13 cellular contexts compared by ENCODE assay signal in genomic region chr9:128802482-128802881, GRCh38. TPM values are rescaled to one million over a fixed set of nuclear protein-coding genes. Genes with fewer than 3 reads are reported as not detected.
DNase-seq lines count a peak whose midpoint lies in the region; ATAC-seq and TF ChIP-seq lines count a peak whose summit lies in the region.
"Had no signal": no experiment of that assay in that cellular context is flagged by ENCODE, and none has a peak within 500 bp of the region (broad histone marks: within the 10 kb centered on the region; RNA-seq: fewer than 3 reads in every experiment).

No MANE protein-coding gene starts in this region.

- DNase-seq in LNCaP clone FGC (ENCODE audit: low read depth): peak; percentile 60
- no peak for DNase-seq in glutamatergic neuron
- DNase-seq in stimulated activated naive B cell treated with anti-CD40 and anti-IgM and Interleukin-4, amounts not matched to agents 10 μg/mL and 1 μg/mL and 100 μg/mL, for 72 hours: no peak
- DNase-seq in T-helper 1 cell: no peak
- DNase-seq in NCI-H524 treated with DMSO at 0.1 percent for 48 hours (lab: John Stamatoyannopoulos, UW): no peak
- no peak for DNase-seq in 8988T
- DNase-seq: Calu3; CD8-positive, alpha-beta T cell; DMS79 treated with DMSO at 0.1 percent for 48 hours; GF-D8; H9 had no signal

- no peak overlapping the region for H3K4me3 ChIP-seq in LNCaP clone FGC (ENCODE audit: low read depth, low read length)
- H3K4me3 ChIP-seq: BLaER1 had no signal

- H3K27me3 Mint-ChIP-seq in glutamatergic neuron (ENCODE audit: unreplicated experiment): peaks cover 2% of the 10 kb centered on the region
- H3K27me3 Mint-ChIP-seq in stimulated activated naive B cell treated with anti-CD40 and anti-IgM and Interleukin-4, amounts not matched to agents 10 μg/mL and 1 μg/mL and 100 μg/mL, for 72 hours: no peaks in the 10 kb centered on the region

- peak overlapping the region; percentile 12 for H3K27ac Mint-ChIP-seq in glutamatergic neuron (ENCODE audit: unreplicated experiment)
- H3K27ac Mint-ChIP-seq in stimulated activated naive B cell treated with anti-CD40 and anti-IgM and Interleukin-4, amounts not matched to agents 10 μg/mL and 1 μg/mL and 100 μg/mL, for 72 hours: peak overlapping the region; percentile 65
- H3K27ac Mint-ChIP-seq: CD8-positive, alpha-beta T cell; H9 had no signal

- peak overlapping the region; percentile 19 for H3K27ac ChIP-seq in C4-2B
- H3K27ac ChIP-seq: BLaER1 had no signal

- no peak for ATAC-seq in stimulated activated naive B cell treated with anti-CD40 and anti-IgM and Interleukin-4, amounts not matched to agents 10 μg/mL and 1 μg/mL and 100 μg/mL, for 72 hours (replicated peaks)
- ATAC-seq: CD8-positive, alpha-beta T cell had no signal

- no peak for TF ChIP-seq CTCF in C4-2B (conservative IDR thresholded peaks at IDR 0.05)
- no peak for TF ChIP-seq CTCF in LNCaP clone FGC (IDR thresholded peaks at IDR 0.05; ENCODE audit: control insufficient read depth, extremely low read depth, insufficient read depth)
- no peak for TF ChIP-seq CTCF in glutamatergic neuron (IDR thresholded peaks at IDR 0.05; ENCODE audit: partially characterized antibody, unreplicated experiment)

- no peaks in the 10 kb centered on the region for H3K4me1 Mint-ChIP-seq in glutamatergic neuron (ENCODE audit: low read depth, unreplicated experiment)
- H3K4me1 Mint-ChIP-seq in stimulated activated naive B cell treated with anti-CD40 and anti-IgM and Interleukin-4, amounts not matched to agents 10 μg/mL and 1 μg/mL and 100 μg/mL, for 72 hours: peaks cover 1 to 11% of the 10 kb centered on the region in 2 donors
- H3K4me1 Mint-ChIP-seq: H9 had no signal

- H3K36me3 Mint-ChIP-seq in glutamatergic neuron (ENCODE audit: unreplicated experiment): no peaks in the 10 kb centered on the region
- H3K36me3 Mint-ChIP-seq in stimulated activated naive B cell treated with anti-CD40 and anti-IgM and Interleukin-4, amounts not matched to agents 10 μg/mL and 1 μg/mL and 100 μg/mL, for 72 hours: peaks cover 51 to 61% of the 10 kb centered on the region in 2 donors

- H3K9me3 Mint-ChIP-seq in glutamatergic neuron (ENCODE audit: unreplicated experiment): no peaks in the 10 kb centered on the region
- no peaks in the 10 kb centered on the region for H3K9me3 Mint-ChIP-seq in stimulated activated naive B cell treated with anti-CD40 and anti-IgM and Interleukin-4, amounts not matched to agents 10 μg/mL and 1 μg/mL and 100 μg/mL, for 72 hours
- H3K9me3 Mint-ChIP-seq: CD8-positive, alpha-beta T cell; H9 had no signal

- H3K4me3 Mint-ChIP-seq in glutamatergic neuron (ENCODE audit: unreplicated experiment): no peak overlapping the region
- H3K4me3 Mint-ChIP-seq in stimulated activated naive B cell treated with anti-CD40 and anti-IgM and Interleukin-4, amounts not matched to agents 10 μg/mL and 1 μg/mL and 100 μg/mL, for 72 hours: no peak overlapping the region
- H3K4me3 Mint-ChIP-seq: CD8-positive, alpha-beta T cell; H9 had no signal

RNA-seq across cellular contexts. Expression of gene TBC1D13, which starts 15.4 kb away (rescaled TPM):
- total RNA-seq in glutamatergic neuron (ENCODE audit: unreplicated experiment): 25.6 TPM

RNA-seq across cellular contexts. Expression of gene ENDOG, which starts 15.8 kb away (rescaled TPM):
- 35.9 TPM for total RNA-seq in glutamatergic neuron (ENCODE audit: unreplicated experiment)

RNA-seq across cellular contexts. Expression of gene SPOUT1, which starts 27.1 kb away (rescaled TPM):
- 22.3 TPM for total RNA-seq in glutamatergic neuron (ENCODE audit: unreplicated experiment)

RNA-seq across cellular contexts. Expression of gene ZER1, which starts 30.8 kb away (rescaled TPM):
- total RNA-seq in glutamatergic neuron (ENCODE audit: unreplicated experiment): 38.0 TPM
